Comparison of ENCODE assay signal across 8 cellular contexts in genomic region chr7:23013715-23014649, GRCh38. TPM values are rescaled to one million over a fixed set of nuclear protein-coding genes. Genes with fewer than 3 reads are reported as not detected.
DNase-seq lines count a peak whose midpoint lies in the region; ATAC-seq and TF ChIP-seq lines count a peak whose summit lies in the region.

Gene HYCC1 (minus strand): TSS chr7:23014130. CDS start chr7:22991111, 23,019 bp downstream.

- H3K4me3 Mint-ChIP-seq in type B pancreatic cell = peak within 1 kb of the TSS; percentile 99

- H3K27me3 Mint-ChIP-seq in type B pancreatic cell = peaks cover 3% of the 10 kb centered on the region

- ATAC-seq in HG02798 (IDR thresholded peaks at IDR 0.05; ENCODE audit: poor library complexity, unreplicated experiment) = peak; percentile 97

- H3K4me3 ChIP-seq in GM12875 (ENCODE audit: low read depth, low read length) (peak within 1 kb of the TSS; percentile 87), adipocyte (ENCODE audit: low read length) (peak within 1 kb of the TSS; percentile 90)

- H3K4me1 ChIP-seq in adipocyte (ENCODE audit: control insufficient read depth, insufficient read depth, low read length) = peaks cover 41% of the 10 kb centered on the region

- DNase-seq in NCI-H1417 treated with DMSO at 0.1 percent for 48 hours (lab: John Stamatoyannopoulos, UW) (peak; percentile 99), T follicular helper cell (ENCODE audit: low read depth) (peak; percentile 98), adipocyte (ENCODE audit: low read depth) (peak; percentile 100), cardiac septum (ENCODE audit: low spot score) (peak; percentile 100), pons (ENCODE audit: low spot score) (peak; percentile 99), type B pancreatic cell (ENCODE audit: extremely low spot score, unreplicated experiment) (peak; percentile 98)

- no peaks in the 10 kb centered on the region for H3K27me3 ChIP-seq in adipocyte (replicated peaks; ENCODE audit: control insufficient read depth, insufficient read depth, low read length)

- H3K9ac ChIP-seq in adipocyte (ENCODE audit: low read length) = peak within 1 kb of the TSS; percentile 95

- no peaks in the 10 kb centered on the region for H3K36me3 Mint-ChIP-seq in type B pancreatic cell

- peak within 1 kb of the TSS; percentile 90 for H3K27ac Mint-ChIP-seq in type B pancreatic cell

- H3K9me3 Mint-ChIP-seq in type B pancreatic cell = no peaks in the 10 kb centered on the region

- H3K36me3 ChIP-seq in adipocyte (ENCODE audit: control insufficient read depth, insufficient read depth, low read length, severe bottlenecking) = no peaks in the 10 kb centered on the region

- no peaks in the 10 kb centered on the region for H3K9me3 ChIP-seq in adipocyte (ENCODE audit: control insufficient read depth, low read length)

- TF ChIP-seq CTCF in GM12875 (IDR thresholded peaks at IDR 0.05; ENCODE audit: borderline replicate concordance, insufficient read depth, low read depth, low read length) = peak; percentile 74
- peak; percentile 75 for TF ChIP-seq CTCF in type B pancreatic cell (conservative IDR thresholded peaks at IDR 0.05)

- peaks cover 10% of the 10 kb centered on the region for H3K4me1 Mint-ChIP-seq in type B pancreatic cell (ENCODE audit: unreplicated experiment)

- intact Hi-C loops in cardiac septum (cut with DNase I) = loop anchor here (2.0 to 5.0 kb wide), 2 partner anchors 157 to 449 kb away; no protein-coding TSS in a partner anchor

RNA-seq across cellular contexts. Expression of gene HYCC1, which starts in this region (rescaled TPM):
- total RNA-seq in cardiac septum (38.9 TPM), type B pancreatic cell (ENCODE audit: low replicate concordance) (26.7 and 32.9 TPM in 2 replicates)

Comparison
In these comparisons a context has a peak if more than half of its experiments do, and no peak if none do; other contexts are left out.
1. Peak in every context shown above with its lines: DNase-seq, ATAC-seq and H3K4me3 ChIP-seq.